In the genomic region with DNA sequence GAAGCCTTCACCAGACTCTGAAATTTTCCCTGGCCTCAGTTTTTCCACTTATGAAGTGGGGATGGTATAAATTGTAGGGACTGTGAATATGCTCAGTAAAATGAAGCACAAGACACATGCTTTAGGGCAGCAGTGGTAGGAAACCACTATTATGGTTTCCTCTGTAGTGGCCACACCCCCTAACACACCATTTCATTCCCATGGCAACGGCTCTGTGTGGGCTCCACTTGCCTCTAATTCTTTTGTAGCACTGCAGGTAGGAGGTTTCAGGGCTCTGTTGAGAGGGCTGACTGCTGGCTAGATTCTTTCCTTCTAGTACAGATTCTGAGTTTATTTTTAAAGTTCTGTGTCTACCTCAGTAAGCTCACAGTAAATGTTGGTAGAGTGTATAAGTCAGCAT, we compare ENCODE assay signal across 8 cellular contexts.
DNase-seq lines count a peak whose midpoint lies in the region; ATAC-seq and TF ChIP-seq lines count a peak whose summit lies in the region.

No MANE protein-coding gene starts in this region.

- no peak for TF ChIP-seq POLR2A in GM18505 (IDR thresholded peaks at IDR 0.05; ENCODE audit: borderline replicate concordance, extremely low read depth, insufficient read depth, insufficient read length)

- ATAC-seq in HG03103 (IDR thresholded peaks at IDR 0.05; ENCODE audit: low read depth, unreplicated experiment) (peak; percentile 42), GM18505 (IDR thresholded peaks at IDR 0.05; ENCODE audit: unreplicated experiment) (no peak)

- H3K4me3 ChIP-seq in GM12865 (ENCODE audit: low read depth, low read length): no peak overlapping the region

- DNase-seq in GM12865 (ENCODE audit: low read depth) (peak; percentile 57), UCSD-AML1 (lab: John Stamatoyannopoulos, UW; ENCODE audit: unreplicated experiment) (peak; percentile 16), foreskin melanocyte (peak; percentile 3), hippocampal formation (lab: John Stamatoyannopoulos, UW) (no peak), DMS153 treated with DMSO at 0.1 percent for 48 hours (lab: John Stamatoyannopoulos, UW; ENCODE audit: unreplicated experiment) (no peak)
- no peak for DNase-seq in NK-92 treated with Interleukin-12 subunit alpha and Interleukin-12 subunit beta, amount 100 ng/mL, for 24 hours (lab: John Stamatoyannopoulos, UW)

- no peak for TF ChIP-seq CTCF in GM12865 (IDR thresholded peaks at IDR 0.05; ENCODE audit: insufficient read depth, low read depth, low read length, missing control alignments)

Comparison
In these comparisons a context has a peak if more than half of its experiments do, and no peak if none do; other contexts are left out.
1. DNase-seq: peak in GM12865 (single experiment), UCSD-AML1 (single experiment) and foreskin melanocyte (single experiment); none in hippocampal formation (0 of 2), DMS153 treated with DMSO at 0.1 percent for 48 hours (single experiment) and NK-92 treated with Interleukin-12 subunit alpha and Interleukin-12 subunit beta, amount 100 ng/mL, for 24 hours (single experiment).